Comparison of ENCODE assay signal across 1 cellular context in the genomic region with DNA sequence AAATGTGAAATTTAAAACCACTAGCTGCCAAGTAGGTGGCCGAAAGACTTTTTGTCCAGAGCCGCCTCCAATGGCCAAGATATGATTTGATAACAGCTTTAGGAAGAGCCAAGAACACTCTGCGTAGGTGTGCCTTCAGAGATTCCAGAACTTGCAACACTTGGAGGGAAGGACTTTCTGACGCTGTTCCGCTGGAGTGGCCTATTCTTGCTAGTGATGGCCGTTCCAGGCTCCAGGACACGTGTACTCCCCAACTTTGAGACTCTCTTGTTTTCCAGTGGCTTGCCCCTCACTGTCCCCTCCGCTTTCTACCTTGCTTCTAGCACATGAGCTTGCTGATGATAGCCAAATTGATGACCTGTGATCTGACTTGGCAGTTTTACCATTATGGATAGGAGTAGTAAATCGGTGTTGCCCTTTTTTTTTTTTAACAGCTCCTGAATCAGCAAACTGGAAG.
TF ChIP-seq lines count a peak whose summit lies in the region.

No MANE protein-coding gene starts in this region.

TF ChIP-seq in K562, 482 proteins besides CTCF, POLR2A, EP300 and RAD21 (continued from another document and continues in another):
- TF ChIP-seq, protein P1, sequence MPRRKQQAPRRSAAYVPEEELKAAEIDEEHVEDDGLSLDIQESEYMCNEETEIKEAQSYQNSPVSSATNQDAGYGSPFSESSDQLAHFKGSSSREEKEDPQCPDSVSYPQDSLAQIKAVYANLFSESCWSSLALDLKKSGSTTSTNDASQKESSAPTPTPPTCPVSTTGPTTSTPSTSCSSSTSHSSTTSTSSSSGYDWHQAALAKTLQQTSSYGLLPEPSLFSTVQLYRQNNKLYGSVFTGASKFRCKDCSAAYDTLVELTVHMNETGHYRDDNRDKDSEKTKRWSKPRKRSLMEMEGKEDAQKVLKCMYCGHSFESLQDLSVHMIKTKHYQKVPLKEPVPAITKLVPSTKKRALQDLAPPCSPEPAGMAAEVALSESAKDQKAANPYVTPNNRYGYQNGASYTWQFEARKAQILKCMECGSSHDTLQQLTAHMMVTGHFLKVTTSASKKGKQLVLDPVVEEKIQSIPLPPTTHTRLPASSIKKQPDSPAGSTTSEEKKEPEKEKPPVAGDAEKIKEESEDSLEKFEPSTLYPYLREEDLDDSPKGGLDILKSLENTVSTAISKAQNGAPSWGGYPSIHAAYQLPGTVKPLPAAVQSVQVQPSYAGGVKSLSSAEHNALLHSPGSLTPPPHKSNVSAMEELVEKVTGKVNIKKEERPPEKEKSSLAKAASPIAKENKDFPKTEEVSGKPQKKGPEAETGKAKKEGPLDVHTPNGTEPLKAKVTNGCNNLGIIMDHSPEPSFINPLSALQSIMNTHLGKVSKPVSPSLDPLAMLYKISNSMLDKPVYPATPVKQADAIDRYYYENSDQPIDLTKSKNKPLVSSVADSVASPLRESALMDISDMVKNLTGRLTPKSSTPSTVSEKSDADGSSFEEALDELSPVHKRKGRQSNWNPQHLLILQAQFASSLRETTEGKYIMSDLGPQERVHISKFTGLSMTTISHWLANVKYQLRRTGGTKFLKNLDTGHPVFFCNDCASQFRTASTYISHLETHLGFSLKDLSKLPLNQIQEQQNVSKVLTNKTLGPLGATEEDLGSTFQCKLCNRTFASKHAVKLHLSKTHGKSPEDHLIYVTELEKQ (CRISPR knock-in tag; IDR thresholded peaks at IDR 0.05), result no peak
- no peak for TF ChIP-seq RHOXF2B (CRISPR knock-in tag; conservative IDR thresholded peaks at IDR 0.05)
- peak; percentile 66; the same call in 1 of the 2 replicates for TF ChIP-seq HDGF (IDR thresholded peaks at IDR 0.05)
- TF ChIP-seq, protein P2, sequence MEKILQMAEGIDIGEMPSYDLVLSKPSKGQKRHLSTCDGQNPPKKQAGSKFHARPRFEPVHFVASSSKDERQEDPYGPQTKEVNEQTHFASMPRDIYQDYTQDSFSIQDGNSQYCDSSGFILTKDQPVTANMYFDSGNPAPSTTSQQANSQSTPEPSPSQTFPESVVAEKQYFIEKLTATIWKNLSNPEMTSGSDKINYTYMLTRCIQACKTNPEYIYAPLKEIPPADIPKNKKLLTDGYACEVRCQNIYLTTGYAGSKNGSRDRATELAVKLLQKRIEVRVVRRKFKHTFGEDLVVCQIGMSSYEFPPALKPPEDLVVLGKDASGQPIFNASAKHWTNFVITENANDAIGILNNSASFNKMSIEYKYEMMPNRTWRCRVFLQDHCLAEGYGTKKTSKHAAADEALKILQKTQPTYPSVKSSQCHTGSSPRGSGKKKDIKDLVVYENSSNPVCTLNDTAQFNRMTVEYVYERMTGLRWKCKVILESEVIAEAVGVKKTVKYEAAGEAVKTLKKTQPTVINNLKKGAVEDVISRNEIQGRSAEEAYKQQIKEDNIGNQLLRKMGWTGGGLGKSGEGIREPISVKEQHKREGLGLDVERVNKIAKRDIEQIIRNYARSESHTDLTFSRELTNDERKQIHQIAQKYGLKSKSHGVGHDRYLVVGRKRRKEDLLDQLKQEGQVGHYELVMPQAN (IDR thresholded peaks at IDR 0.05; ENCODE audit: borderline replicate concordance), result peak; percentile 65; the same call in 1 of the 2 replicates
- no peak for TF ChIP-seq KDM2B (CRISPR knock-in tag; IDR thresholded peaks at IDR 0.05)
- TF ChIP-seq, protein P3, sequence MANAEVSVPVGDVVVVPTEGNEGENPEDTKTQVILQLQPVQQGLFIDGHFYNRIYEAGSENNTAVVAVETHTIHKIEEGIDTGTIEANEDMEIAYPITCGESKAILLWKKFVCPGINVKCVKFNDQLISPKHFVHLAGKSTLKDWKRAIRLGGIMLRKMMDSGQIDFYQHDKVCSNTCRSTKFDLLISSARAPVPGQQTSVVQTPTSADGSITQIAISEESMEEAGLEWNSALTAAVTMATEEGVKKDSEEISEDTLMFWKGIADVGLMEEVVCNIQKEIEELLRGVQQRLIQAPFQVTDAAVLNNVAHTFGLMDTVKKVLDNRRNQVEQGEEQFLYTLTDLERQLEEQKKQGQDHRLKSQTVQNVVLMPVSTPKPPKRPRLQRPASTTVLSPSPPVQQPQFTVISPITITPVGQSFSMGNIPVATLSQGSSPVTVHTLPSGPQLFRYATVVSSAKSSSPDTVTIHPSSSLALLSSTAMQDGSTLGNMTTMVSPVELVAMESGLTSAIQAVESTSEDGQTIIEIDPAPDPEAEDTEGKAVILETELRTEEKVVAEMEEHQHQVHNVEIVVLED (CRISPR knock-in tag; IDR thresholded peaks at IDR 0.05), result no peak
- TF ChIP-seq, protein P4, sequence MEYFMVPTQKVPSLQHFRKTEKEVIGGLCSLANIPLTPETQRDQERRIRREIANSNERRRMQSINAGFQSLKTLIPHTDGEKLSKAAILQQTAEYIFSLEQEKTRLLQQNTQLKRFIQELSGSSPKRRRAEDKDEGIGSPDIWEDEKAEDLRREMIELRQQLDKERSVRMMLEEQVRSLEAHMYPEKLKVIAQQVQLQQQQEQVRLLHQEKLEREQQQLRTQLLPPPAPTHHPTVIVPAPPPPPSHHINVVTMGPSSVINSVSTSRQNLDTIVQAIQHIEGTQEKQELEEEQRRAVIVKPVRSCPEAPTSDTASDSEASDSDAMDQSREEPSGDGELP (CRISPR knock-in tag; IDR thresholded peaks at IDR 0.05; ENCODE audit: borderline replicate concordance), result no peak
- no peak for TF ChIP-seq ZNF232 (CRISPR knock-in tag; IDR thresholded peaks at IDR 0.05)
- TF ChIP-seq DNMT1 (IDR thresholded peaks at IDR 0.05), result no peak
- TF ChIP-seq CREM (IDR thresholded peaks at IDR 0.05; ENCODE audit: low read depth), result peak; percentile 39; the same call in 1 of the 2 replicates
- TF ChIP-seq, protein P5, sequence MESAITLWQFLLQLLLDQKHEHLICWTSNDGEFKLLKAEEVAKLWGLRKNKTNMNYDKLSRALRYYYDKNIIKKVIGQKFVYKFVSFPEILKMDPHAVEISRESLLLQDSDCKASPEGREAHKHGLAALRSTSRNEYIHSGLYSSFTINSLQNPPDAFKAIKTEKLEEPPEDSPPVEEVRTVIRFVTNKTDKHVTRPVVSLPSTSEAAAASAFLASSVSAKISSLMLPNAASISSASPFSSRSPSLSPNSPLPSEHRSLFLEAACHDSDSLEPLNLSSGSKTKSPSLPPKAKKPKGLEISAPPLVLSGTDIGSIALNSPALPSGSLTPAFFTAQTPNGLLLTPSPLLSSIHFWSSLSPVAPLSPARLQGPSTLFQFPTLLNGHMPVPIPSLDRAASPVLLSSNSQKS (CRISPR knock-in tag; IDR thresholded peaks at IDR 0.05), result no peak
- TF ChIP-seq ZNF347 (CRISPR knock-in tag; IDR thresholded peaks at IDR 0.05; ENCODE audit: low read depth), result no peak
- TF ChIP-seq, protein P6, sequence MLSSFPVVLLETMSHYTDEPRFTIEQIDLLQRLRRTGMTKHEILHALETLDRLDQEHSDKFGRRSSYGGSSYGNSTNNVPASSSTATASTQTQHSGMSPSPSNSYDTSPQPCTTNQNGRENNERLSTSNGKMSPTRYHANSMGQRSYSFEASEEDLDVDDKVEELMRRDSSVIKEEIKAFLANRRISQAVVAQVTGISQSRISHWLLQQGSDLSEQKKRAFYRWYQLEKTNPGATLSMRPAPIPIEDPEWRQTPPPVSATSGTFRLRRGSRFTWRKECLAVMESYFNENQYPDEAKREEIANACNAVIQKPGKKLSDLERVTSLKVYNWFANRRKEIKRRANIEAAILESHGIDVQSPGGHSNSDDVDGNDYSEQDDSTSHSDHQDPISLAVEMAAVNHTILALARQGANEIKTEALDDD (IDR thresholded peaks at IDR 0.05), result no peak
- peak in 1 of 2 experiments; percentile 15; a peak in 1 of 4 replicates for TF ChIP-seq RCOR1 (IDR thresholded peaks at IDR 0.05; ENCODE audit: borderline replicate concordance in 1 of 2, low read depth in 2 of 2, low read length in 2 of 2)
- TF ChIP-seq SMARCA4 (IDR thresholded peaks at IDR 0.05), result peak; percentile 30; the same call in 1 of the 2 replicates
- no peak for TF ChIP-seq CBFA2T2 (conservative IDR thresholded peaks at IDR 0.05)
- TF ChIP-seq ERF (CRISPR knock-in tag; IDR thresholded peaks at IDR 0.05), result no peak
- no peak for TF ChIP-seq MBD2 (IDR thresholded peaks at IDR 0.05; ENCODE audit: borderline replicate concordance, low read depth)
- TF ChIP-seq KAT8 (IDR thresholded peaks at IDR 0.05; ENCODE audit: low read depth), result no peak
- TF ChIP-seq GATA2 (CRISPR knock-in tag; IDR thresholded peaks at IDR 0.05), result peak; percentile 49; the same call in 1 of the 2 replicates
- TF ChIP-seq, protein P7, sequence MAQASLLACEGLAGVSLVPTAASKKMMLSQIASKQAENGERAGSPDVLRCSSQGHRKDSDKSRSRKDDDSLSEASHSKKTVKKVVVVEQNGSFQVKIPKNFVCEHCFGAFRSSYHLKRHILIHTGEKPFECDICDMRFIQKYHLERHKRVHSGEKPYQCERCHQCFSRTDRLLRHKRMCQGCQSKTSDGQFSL (CRISPR knock-in tag; IDR thresholded peaks at IDR 0.05), result no peak
- TF ChIP-seq, protein P7 (tag; IDR thresholded peaks at IDR 0.05), result no peak
- TF ChIP-seq, protein P8, sequence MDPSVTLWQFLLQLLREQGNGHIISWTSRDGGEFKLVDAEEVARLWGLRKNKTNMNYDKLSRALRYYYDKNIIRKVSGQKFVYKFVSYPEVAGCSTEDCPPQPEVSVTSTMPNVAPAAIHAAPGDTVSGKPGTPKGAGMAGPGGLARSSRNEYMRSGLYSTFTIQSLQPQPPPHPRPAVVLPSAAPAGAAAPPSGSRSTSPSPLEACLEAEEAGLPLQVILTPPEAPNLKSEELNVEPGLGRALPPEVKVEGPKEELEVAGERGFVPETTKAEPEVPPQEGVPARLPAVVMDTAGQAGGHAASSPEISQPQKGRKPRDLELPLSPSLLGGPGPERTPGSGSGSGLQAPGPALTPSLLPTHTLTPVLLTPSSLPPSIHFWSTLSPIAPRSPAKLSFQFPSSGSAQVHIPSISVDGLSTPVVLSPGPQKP (CRISPR knock-in tag; IDR thresholded peaks at IDR 0.05), result no peak
- TF ChIP-seq SMARCE1 (IDR thresholded peaks at IDR 0.05), result peak; percentile 30; the same call in 1 of the 2 replicates
- TF ChIP-seq, protein P9, sequence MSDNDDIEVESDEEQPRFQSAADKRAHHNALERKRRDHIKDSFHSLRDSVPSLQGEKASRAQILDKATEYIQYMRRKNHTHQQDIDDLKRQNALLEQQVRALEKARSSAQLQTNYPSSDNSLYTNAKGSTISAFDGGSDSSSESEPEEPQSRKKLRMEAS (CRISPR knock-in tag; IDR thresholded peaks at IDR 0.05), result peak; percentile 27; the same call in 1 of the 2 replicates
- peak; percentile 82 for TF ChIP-seq C11orf30 (IDR thresholded peaks at IDR 0.05; ENCODE audit: low read depth)
- TF ChIP-seq, protein P10, sequence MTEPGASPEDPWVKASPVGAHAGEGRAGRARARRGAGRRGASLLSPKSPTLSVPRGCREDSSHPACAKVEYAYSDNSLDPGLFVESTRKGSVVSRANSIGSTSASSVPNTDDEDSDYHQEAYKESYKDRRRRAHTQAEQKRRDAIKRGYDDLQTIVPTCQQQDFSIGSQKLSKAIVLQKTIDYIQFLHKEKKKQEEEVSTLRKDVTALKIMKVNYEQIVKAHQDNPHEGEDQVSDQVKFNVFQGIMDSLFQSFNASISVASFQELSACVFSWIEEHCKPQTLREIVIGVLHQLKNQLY (CRISPR knock-in tag; conservative IDR thresholded peaks at IDR 0.05), result no peak
- TF ChIP-seq, protein P11, sequence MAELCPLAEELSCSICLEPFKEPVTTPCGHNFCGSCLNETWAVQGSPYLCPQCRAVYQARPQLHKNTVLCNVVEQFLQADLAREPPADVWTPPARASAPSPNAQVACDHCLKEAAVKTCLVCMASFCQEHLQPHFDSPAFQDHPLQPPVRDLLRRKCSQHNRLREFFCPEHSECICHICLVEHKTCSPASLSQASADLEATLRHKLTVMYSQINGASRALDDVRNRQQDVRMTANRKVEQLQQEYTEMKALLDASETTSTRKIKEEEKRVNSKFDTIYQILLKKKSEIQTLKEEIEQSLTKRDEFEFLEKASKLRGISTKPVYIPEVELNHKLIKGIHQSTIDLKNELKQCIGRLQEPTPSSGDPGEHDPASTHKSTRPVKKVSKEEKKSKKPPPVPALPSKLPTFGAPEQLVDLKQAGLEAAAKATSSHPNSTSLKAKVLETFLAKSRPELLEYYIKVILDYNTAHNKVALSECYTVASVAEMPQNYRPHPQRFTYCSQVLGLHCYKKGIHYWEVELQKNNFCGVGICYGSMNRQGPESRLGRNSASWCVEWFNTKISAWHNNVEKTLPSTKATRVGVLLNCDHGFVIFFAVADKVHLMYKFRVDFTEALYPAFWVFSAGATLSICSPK (IDR thresholded peaks at IDR 0.05; ENCODE audit: borderline replicate concordance), result no peak
- no peak for TF ChIP-seq ZNF764 (CRISPR knock-in tag; IDR thresholded peaks at IDR 0.05; ENCODE audit: low read depth)
- peak; percentile 33; the same call in 1 of the 2 replicates for TF ChIP-seq CREB1 (IDR thresholded peaks at IDR 0.05)
- no peak for TF ChIP-seq CREB1 (CRISPR knock-in tag; IDR thresholded peaks at IDR 0.05)
- peak; percentile 37; the same call in 1 of the 2 replicates for TF ChIP-seq JUND (IDR thresholded peaks at IDR 0.05; ENCODE audit: borderline replicate concordance, low read depth, low read length)
- no peak; the same call in 2 of the 3 replicates for TF ChIP-seq JUND (tag; IDR thresholded peaks at IDR 0.05; ENCODE audit: borderline replicate concordance, low read depth, low read length)
- TF ChIP-seq NRF1 (conservative IDR thresholded peaks at IDR 0.05 in 1 of 2, IDR thresholded peaks at IDR 0.05 in 1 of 2), result no peak
- no peak for TF ChIP-seq ZNF133 (CRISPR knock-in tag; IDR thresholded peaks at IDR 0.05)
- TF ChIP-seq BRCA1 (IDR thresholded peaks at IDR 0.05), result no peak
- no peak for TF ChIP-seq BRCA1 (CRISPR knock-in tag; IDR thresholded peaks at IDR 0.05)
- no peak for TF ChIP-seq ZNF174 (CRISPR knock-in tag; IDR thresholded peaks at IDR 0.05)
- TF ChIP-seq, protein P12, sequence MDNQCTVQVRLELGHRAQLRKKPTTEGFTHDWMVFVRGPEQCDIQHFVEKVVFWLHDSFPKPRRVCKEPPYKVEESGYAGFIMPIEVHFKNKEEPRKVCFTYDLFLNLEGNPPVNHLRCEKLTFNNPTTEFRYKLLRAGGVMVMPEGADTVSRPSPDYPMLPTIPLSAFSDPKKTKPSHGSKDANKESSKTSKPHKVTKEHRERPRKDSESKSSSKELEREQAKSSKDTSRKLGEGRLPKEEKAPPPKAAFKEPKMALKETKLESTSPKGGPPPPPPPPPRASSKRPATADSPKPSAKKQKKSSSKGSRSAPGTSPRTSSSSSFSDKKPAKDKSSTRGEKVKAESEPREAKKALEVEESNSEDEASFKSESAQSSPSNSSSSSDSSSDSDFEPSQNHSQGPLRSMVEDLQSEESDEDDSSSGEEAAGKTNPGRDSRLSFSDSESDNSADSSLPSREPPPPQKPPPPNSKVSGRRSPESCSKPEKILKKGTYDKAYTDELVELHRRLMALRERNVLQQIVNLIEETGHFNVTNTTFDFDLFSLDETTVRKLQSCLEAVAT (IDR thresholded peaks at IDR 0.05), result peak; percentile 18 to 24; a peak in 1 of 4 replicates
- TF ChIP-seq, protein P13, sequence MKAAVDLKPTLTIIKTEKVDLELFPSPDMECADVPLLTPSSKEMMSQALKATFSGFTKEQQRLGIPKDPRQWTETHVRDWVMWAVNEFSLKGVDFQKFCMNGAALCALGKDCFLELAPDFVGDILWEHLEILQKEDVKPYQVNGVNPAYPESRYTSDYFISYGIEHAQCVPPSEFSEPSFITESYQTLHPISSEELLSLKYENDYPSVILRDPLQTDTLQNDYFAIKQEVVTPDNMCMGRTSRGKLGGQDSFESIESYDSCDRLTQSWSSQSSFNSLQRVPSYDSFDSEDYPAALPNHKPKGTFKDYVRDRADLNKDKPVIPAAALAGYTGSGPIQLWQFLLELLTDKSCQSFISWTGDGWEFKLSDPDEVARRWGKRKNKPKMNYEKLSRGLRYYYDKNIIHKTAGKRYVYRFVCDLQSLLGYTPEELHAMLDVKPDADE (conservative IDR thresholded peaks at IDR 0.05; ENCODE audit: control insufficient read depth, low read depth, low read length), result peak; percentile 53; the same call in 1 of the 2 replicates
- TF ChIP-seq NELFE (IDR thresholded peaks at IDR 0.05; ENCODE audit: insufficient read depth, insufficient read length), result no peak
